ENCODE assay signal across 8 cellular contexts in genomic region chr18:8607776-8608682, GRCh38. TPM values are rescaled to one million over a fixed set of nuclear protein-coding genes. Genes with fewer than 3 reads are reported as not detected.
DNase-seq lines count a peak whose midpoint lies in the region; ATAC-seq, FAIRE-seq and TF ChIP-seq lines count a peak whose summit lies in the region.

No MANE protein-coding gene starts in this region.

- no CpG with 5 or more reads among the region's 17 CpGs for WGBS in trophoblast cell (ENCODE audit: extremely low coverage, insufficient coverage, insufficient read length)

- H3K79me2 ChIP-seq in endothelial cell of umbilical vein (ENCODE audit: control insufficient read depth, insufficient read depth, low read length) = peaks cover 35% of the 10 kb centered on the region
- peaks cover 5% of the 10 kb centered on the region for H3K79me2 ChIP-seq in trophoblast cell (ENCODE audit: control insufficient read depth, insufficient read depth, low read length, poor library complexity)

- no peaks in the 10 kb centered on the region for H3K9me1 ChIP-seq in endothelial cell of umbilical vein (replicated peaks; ENCODE audit: control insufficient read depth, extremely low read depth, insufficient read depth, low read length)

- no TSS peak for BruUV-seq in endothelial cell of umbilical vein (replicated peaks; lab: Mats Ljungman, UMichigan)

- H3K79me1 ChIP-seq in trophoblast cell (ENCODE audit: low read length) = peaks cover 7% of the 10 kb centered on the region

- H2BK5ac ChIP-seq in trophoblast cell (ENCODE audit: low read depth, low read length, poor library complexity) = no peak overlapping the region

- H3K36me3 ChIP-seq in MG63 (peaks cover 12% of the 10 kb centered on the region), endothelial cell of umbilical vein (ENCODE audit: control insufficient read depth in 2 of 2, extremely low read depth in 1 of 2, insufficient read depth in 2 of 2, low read length in 2 of 2) (peaks cover 0 to 3% of the 10 kb centered on the region in 2 experiments), trophoblast cell (ENCODE audit: control insufficient read depth in 1 of 2, insufficient read depth in 2 of 2, low read length in 2 of 2) (peaks cover 3% of the 10 kb centered on the region in 2 experiments)

- H3K23ac ChIP-seq in trophoblast cell (ENCODE audit: low read length) = no peak overlapping the region

- H3K9ac ChIP-seq in endothelial cell of umbilical vein (replicated peaks; ENCODE audit: extremely low read depth, insufficient read depth, low read length) = peak overlapping the region; percentile 46
- H3K9ac ChIP-seq in trophoblast cell (ENCODE audit: low read length) = no peak overlapping the region

- peak overlapping the region; percentile 70 for H2AFZ ChIP-seq in endothelial cell of umbilical vein (ENCODE audit: low read depth, low read length)
- no peak overlapping the region for H2AFZ ChIP-seq in trophoblast cell (ENCODE audit: insufficient read depth, low read length, poor library complexity)

- POLR2A ChIA-PET in endothelial cell of umbilical vein (lab: Charles Lee) = no interaction called here

- CTCF ChIA-PET in endothelial cell of umbilical vein (lab: Charles Lee) = interaction anchor here (1.0 to 1.5 kb wide), 3 partner anchors 8 to 296 kb away, joined by 3 to 19 read pairs (median 5); no protein-coding TSS in a partner anchor

- peaks cover 15% of the 10 kb centered on the region for H3K4me1 ChIP-seq in endothelial cell of umbilical vein (ENCODE audit: control insufficient read depth, extremely low read depth, insufficient read depth, low read length)
- H3K4me1 ChIP-seq in trophoblast cell (ENCODE audit: control insufficient read depth in 1 of 2, insufficient read depth in 2 of 2, low read length in 2 of 2) = peaks cover 8 to 13% of the 10 kb centered on the region in 2 experiments

- peak; percentile 18 for FAIRE-seq in endothelial cell of umbilical vein (lab: Jason Lieb, UNC)

- H4K12ac ChIP-seq in trophoblast cell (ENCODE audit: low read depth, low read length) = no peak overlapping the region

- peak; percentile 37 for ATAC-seq in GM21390 (IDR thresholded peaks at IDR 0.05; ENCODE audit: unreplicated experiment)

- no peak for TF ChIP-seq POLR2A in endothelial cell of umbilical vein (IDR thresholded peaks at IDR 0.05; ENCODE audit: low read depth, low read length)

- no peak overlapping the region for H3K4ac ChIP-seq in trophoblast cell (ENCODE audit: low read depth, low read length)

- no peak overlapping the region for H3K18ac ChIP-seq in trophoblast cell (ENCODE audit: low read length)

- H3K27ac ChIP-seq in endothelial cell of umbilical vein (ENCODE audit: insufficient read depth, low read depth, low read length) (no peak overlapping the region), trophoblast cell (ENCODE audit: low read depth, low read length) (no peak overlapping the region)

- H3K4me3 ChIP-seq in MG63 (peak overlapping the region; percentile 51), endothelial cell of umbilical vein (replicated peaks in 1 of 3; ENCODE audit: insufficient read depth in 1 of 3, low read depth in 1 of 3, low read length in 3 of 3) (peak overlapping the region in 1 of 3 experiments; percentile 55), trophoblast cell (ENCODE audit: low read depth, low read length) (no peak overlapping the region)

- H2AK5ac ChIP-seq in trophoblast cell (ENCODE audit: low read length) = no peak overlapping the region

- dilution Hi-C loops in endothelial cell of umbilical vein (cut with MboI; ENCODE audit: extremely low pct_ligation_motif_present, low sequenced_read_pairs) = no loop called here

- H4K20me1 ChIP-seq in endothelial cell of umbilical vein (replicated peaks; ENCODE audit: control insufficient read depth, extremely low read depth, insufficient read depth, low read length) = peaks cover 6% of the 10 kb centered on the region

- peak overlapping the region; percentile 68 for H3K4me2 ChIP-seq in endothelial cell of umbilical vein (ENCODE audit: insufficient read depth, low read length)
- H3K4me2 ChIP-seq in trophoblast cell (ENCODE audit: low read length) = peak overlapping the region; percentile 80

- intact Hi-C loops in endothelial cell of umbilical vein (cut with micrococcal nuclease) = loop anchor here (5.0 kb wide), 1 partner anchor 931 kb away; no protein-coding TSS in a partner anchor

- DNase-seq in MG63 = peak; percentile 9
- DNase-seq in endothelial cell of umbilical vein (ENCODE audit: low read depth, low spot score) = no peak
- DNase-seq in trophoblast cell = no peak
- DNase-seq in NCI-H2081 treated with DMSO at 0.1 percent for 48 hours (lab: John Stamatoyannopoulos, UW) = no peak
- no peak for DNase-seq in GM03348 (ENCODE audit: low spot score)
- DNase-seq in NCI-H1105 treated with DMSO at 0.1 percent for 48 hours (lab: John Stamatoyannopoulos, UW) = no peak
- no peak for DNase-seq in SIG-M5 treated with dmso at 0.1 percent for 504 hours (lab: John Stamatoyannopoulos, UW; ENCODE audit: unreplicated experiment)

- H3K27me3 ChIP-seq in MG63 = no peaks in the 10 kb centered on the region
- peaks cover 9 to 10% of the 10 kb centered on the region in 2 experiments for H3K27me3 ChIP-seq in endothelial cell of umbilical vein (ENCODE audit: control insufficient read depth in 2 of 2, insufficient read depth in 2 of 2, low read length in 2 of 2)
- H3K27me3 ChIP-seq in trophoblast cell (ENCODE audit: insufficient read depth, low read length) = no peaks in the 10 kb centered on the region

- TF ChIP-seq CTCF in endothelial cell of umbilical vein (IDR thresholded peaks at IDR 0.05; ENCODE audit: extremely low read depth in 1 of 2, insufficient read depth in 1 of 2, low read depth in 1 of 2, low read length in 2 of 2) = no peak

- H2BK120ac ChIP-seq in trophoblast cell (ENCODE audit: insufficient read depth, low read length, poor library complexity) = no peak overlapping the region

- H4K8ac ChIP-seq in trophoblast cell (ENCODE audit: low read depth, low read length) = no peak overlapping the region

- no peak overlapping the region for H2BK12ac ChIP-seq in trophoblast cell (ENCODE audit: low read length)

- no peak overlapping the region for H3K14ac ChIP-seq in trophoblast cell (ENCODE audit: low read length)

- H4K91ac ChIP-seq in trophoblast cell (ENCODE audit: low read depth, low read length) = no peak overlapping the region

- H3K9me3 ChIP-seq in MG63 = no peaks in the 10 kb centered on the region
- H3K9me3 ChIP-seq in endothelial cell of umbilical vein (replicated peaks; ENCODE audit: control insufficient read depth, insufficient read depth, low read length) = no peaks in the 10 kb centered on the region
- H3K9me3 ChIP-seq in trophoblast cell (ENCODE audit: insufficient read depth, low read depth, low read length) = no peaks in the 10 kb centered on the region

TF ChIP-seq in endothelial cell of umbilical vein, 7 proteins besides CTCF, POLR2A, EP300 and RAD21:
- TF ChIP-seq MYC (IDR thresholded peaks at IDR 0.05; ENCODE audit: low read depth, low read length) (no peak), GATA2 (IDR thresholded peaks at IDR 0.05; ENCODE audit: insufficient read depth, insufficient read length, low read depth, low read length) (no peak), FOS (IDR thresholded peaks at IDR 0.05; ENCODE audit: borderline replicate concordance, insufficient read depth, low read length) (no peak), POLR2AphosphoS5 (IDR thresholded peaks at IDR 0.05; ENCODE audit: insufficient read depth, low read depth, low read length) (no peak), EZH2 (IDR thresholded peaks at IDR 0.05; ENCODE audit: borderline replicate concordance, low read depth, low read length, severe bottlenecking) (no peak), JUN (IDR thresholded peaks at IDR 0.05; ENCODE audit: borderline replicate concordance, insufficient read depth, insufficient read length, low read depth) (no peak)

RNA-seq across cellular contexts. Expression of gene RAB12, which starts 1.2 kb away (rescaled TPM):
- 79.5 and 111 TPM in 2 replicates for total RNA-seq in MG63 (2014; rRNA removed; shearing (Covaris generic); ENCODE audit: low replicate concordance)
- total RNA-seq in endothelial cell of umbilical vein = 42.0 and 45.4 TPM in 2 replicates
- polyA plus RNA-seq in endothelial cell of umbilical vein = 9.2 and 11.5 TPM in 2 replicates
- polyA plus RNA-seq in endothelial cell of umbilical vein (2011; cell fraction: cytosol; rRNA removed) = 18.3 and 18.5 TPM in 2 replicates
- polyA plus RNA-seq in endothelial cell of umbilical vein (2011; cell fraction: nucleus; rRNA removed) = 34.7 and 44.0 TPM in 2 replicates
- polyA plus RNA-seq in endothelial cell of umbilical vein (2012) = 32.3 and 39.5 TPM in 2 replicates
- 16.5 and 23.1 TPM in 2 replicates for polyA minus RNA-seq in endothelial cell of umbilical vein
- 12.3 TPM for polyA minus RNA-seq in endothelial cell of umbilical vein (2011; cell fraction: cytosol; rRNA and poly(A)+ RNA removed)
- 20.9 and 25.3 TPM in 2 replicates for polyA minus RNA-seq in endothelial cell of umbilical vein (2011; cell fraction: nucleus; rRNA and poly(A)+ RNA removed)
- polyA plus RNA-seq in trophoblast cell (2013) = 22.0 and 22.8 TPM in 2 replicates
